ENCODE assay signal across 16 cellular contexts in genomic region chr12:17030338-17030737, GRCh38.
A peak's percentile ranks its signal among the peaks of the same experiment; 100 is the strongest.
DNase-seq lines count a peak whose midpoint lies in the region; ATAC-seq and TF ChIP-seq lines count a peak whose summit lies in the region.
"Had no signal": no experiment of that assay in that cellular context is flagged by ENCODE, and none has a peak within 500 bp of the region (broad histone marks: within the 10 kb centered on the region; RNA-seq: fewer than 3 reads in every experiment).

No MANE protein-coding gene starts in this region.

- TF ChIP-seq EP300 in Ishikawa (IDR thresholded peaks at IDR 0.05; ENCODE audit: borderline replicate concordance), result peak; percentile 62

- CTCF ChIA-PET in A673 (lab: Charles Lee), result no interaction called here

- no peak for TF ChIP-seq RAD21 in Ishikawa (IDR thresholded peaks at IDR 0.05; ENCODE audit: low read depth)

- H3K9me3 ChIP-seq in A673 (ENCODE audit: low read depth, low read length, poor library complexity, severe bottlenecking) (no peaks in the 10 kb centered on the region), lower lobe of right lung (no peaks in the 10 kb centered on the region)
- H3K9me3 ChIP-seq: BE2C had no signal

- H3K36me3 ChIP-seq in A673 (ENCODE audit: insufficient read depth, low read length, poor library complexity, severe bottlenecking), result no peaks in the 10 kb centered on the region
- no peaks in the 10 kb centered on the region for H3K36me3 ChIP-seq in lower lobe of right lung
- H3K36me3 ChIP-seq: BE2C had no signal

- WGBS in lower leg skin, 2 donors, result 34 to 49% methylated on average over 1 of the region's 1 CpG

- POLR2A ChIA-PET in A673 (lab: Charles Lee; ENCODE audit: low non-redundant PET), result no interaction called here

- ATAC-seq in lower lobe of right lung, result no peak
- ATAC-seq: GM23338 had no signal

- intact Hi-C loops in A673 (cut with micrococcal nuclease; ENCODE audit: unreplicated experiment), result no loop called here
- intact Hi-C loops in lower leg skin (cut with DNase I; ENCODE audit: low total_unique reads), result no loop called here
- intact Hi-C loops in lower lobe of right lung (cut with DNase I), result no loop called here

- H3K27ac ChIP-seq in A673 (ENCODE audit: low read depth, low read length, poor library complexity, severe bottlenecking) (no peak overlapping the region), lower lobe of right lung (no peak overlapping the region)
- H3K27ac ChIP-seq: C4-2B had no signal

- H3K27me3 ChIP-seq in A673 (replicated peaks; ENCODE audit: insufficient read depth, low read depth, low read length, poor library complexity), result no peaks in the 10 kb centered on the region
- no peaks in the 10 kb centered on the region for H3K27me3 ChIP-seq in lower lobe of right lung (ENCODE audit: low read depth)
- H3K27me3 ChIP-seq: BE2C had no signal

- no peak for TF ChIP-seq CTCF in A673 (conservative IDR thresholded peaks at IDR 0.05; ENCODE audit: low read depth, low read length)
- TF ChIP-seq CTCF in lower leg skin (IDR thresholded peaks at IDR 0.05), result no peak
- no peak for TF ChIP-seq CTCF in lower lobe of right lung (IDR thresholded peaks at IDR 0.05)

- no peak overlapping the region for H3K4me3 ChIP-seq in A673 (ENCODE audit: low read depth, low read length, poor library complexity, severe bottlenecking)
- H3K4me3 ChIP-seq in lower leg skin (ENCODE audit: low read depth, poor library complexity, severe bottlenecking), result no peak overlapping the region
- H3K4me3 ChIP-seq in lower lobe of right lung, result no peak overlapping the region
- H3K4me3 ChIP-seq: GM23338 had no signal

- TF ChIP-seq POLR2A in lower leg skin (IDR thresholded peaks at IDR 0.05), result no peak

- H3K4me1 ChIP-seq in A673 (ENCODE audit: insufficient read depth, low read length, poor library complexity, severe bottlenecking) (peaks cover 3% of the 10 kb centered on the region), lower lobe of right lung (no peaks in the 10 kb centered on the region)
- H3K4me1 ChIP-seq: BE2C had no signal

- BruUV-seq in A673 (replicated peaks; lab: Mats Ljungman, UMichigan), result no TSS peak

- peak; percentile 12 for DNase-seq in A673 (ENCODE audit: low spot score)
- peak; percentile 15 to 89 for DNase-seq in NCI-H2081 (lab: John Stamatoyannopoulos, UW)
- DNase-seq in NCI-H774 (lab: John Stamatoyannopoulos, UW), result peak; percentile 26
- DNase-seq in lower leg skin (ENCODE audit: low spot score in 2 of 2), result no peak
- no peak for DNase-seq in activated T-cell treated with anti-CD3 and anti-CD28 coated beads, Interleukin-2, amount 50 U/mL, for 48 hours
- DNase-seq in stimulated activated naive CD4-positive, alpha-beta T cell treated with Interleukin-2 at 50 U/mL for 16 hours (lab: John Stamatoyannopoulos, UW), result no peak
- no peak for DNase-seq in lower lobe of right lung
- DNase-seq: BE2C; CD4-positive, alpha-beta memory T cell; DMS153; DMS79 treated with DMSO at 0.1 percent for 48 hours; EL; H7 had no signal

TF ChIP-seq in Ishikawa, 13 proteins besides CTCF, POLR2A, EP300 and RAD21:
- TF ChIP-seq TCF12 (IDR thresholded peaks at IDR 0.05; ENCODE audit: low read depth), result peak; percentile 90
- TF ChIP-seq REST (IDR thresholded peaks at IDR 0.05; ENCODE audit: low read depth), result no peak
- peak; percentile 54 for TF ChIP-seq CEBPB (IDR thresholded peaks at IDR 0.05)
- TF ChIP-seq MAX (IDR thresholded peaks at IDR 0.05), result no peak
- peak; percentile 64 for TF ChIP-seq TEAD4 (IDR thresholded peaks at IDR 0.05)
- no peak for TF ChIP-seq USF1 (IDR thresholded peaks at IDR 0.05)
- peak; percentile 68; the same call in 1 of the 2 replicates for TF ChIP-seq FOXM1 (IDR thresholded peaks at IDR 0.05; ENCODE audit: borderline replicate concordance, low read depth)
- TF ChIP-seq TAF1 (IDR thresholded peaks at IDR 0.05; ENCODE audit: low read depth), result no peak
- TF ChIP-seq YY1 (IDR thresholded peaks at IDR 0.05; ENCODE audit: low read depth), result no peak
- peak; percentile 64 for TF ChIP-seq NFIC (IDR thresholded peaks at IDR 0.05)
- no peak for TF ChIP-seq EGR1 (IDR thresholded peaks at IDR 0.05)
- TF ChIP-seq ZBTB7A (IDR thresholded peaks at IDR 0.05; ENCODE audit: low read depth), result no peak
- no peak for TF ChIP-seq CREB1 (IDR thresholded peaks at IDR 0.05; ENCODE audit: low read depth)
TF ChIP-seq in Ishikawa: peak in this region for 5.

Comparison
In these comparisons a context has a peak if more than half of its experiments do, and no peak if none do; other contexts are left out.
1. DNase-seq: peak in A673 (single experiment), NCI-H2081 (2 of 2) and NCI-H774 (single experiment); none in lower leg skin (0 of 2), activated T-cell treated with anti-CD3 and anti-CD28 coated beads, Interleukin-2, amount 50 U/mL, for 48 hours (0 of 2), stimulated activated naive CD4-positive, alpha-beta T cell treated with Interleukin-2 at 50 U/mL for 16 hours (single experiment) and lower lobe of right lung (single experiment).